15 cellular contexts compared by ENCODE assay signal in genomic region chr20:13777171-13777601, GRCh38. TPM values are rescaled to one million over a fixed set of nuclear protein-coding genes. Genes with fewer than 3 reads are reported as not detected.
DNase-seq lines count a peak whose midpoint lies in the region; ATAC-seq and TF ChIP-seq lines count a peak whose summit lies in the region.
"Had no signal": no experiment of that assay in that cellular context is flagged by ENCODE, and none has a peak within 500 bp of the region (broad histone marks: within the 10 kb centered on the region; RNA-seq: fewer than 3 reads in every experiment).

No MANE protein-coding gene starts in this region.

- no peaks in the 10 kb centered on the region for H3K4me1 ChIP-seq in uterus
- H3K4me1 ChIP-seq: testis had no signal

- no peaks in the 10 kb centered on the region for H3K9me3 Mint-ChIP-seq in activated T-cell treated with anti-CD3 and anti-CD28 coated beads, Interleukin-2, amount 50 U/mL, for 24 hours
- no peaks in the 10 kb centered on the region for H3K9me3 Mint-ChIP-seq in stimulated activated memory B cell treated with anti-CD40 and anti-IgM and Interleukin-4, amounts not matched to agents 10 μg/mL and 1 μg/mL and 100 μg/mL, for 72 hours

- no peak overlapping the region for H3K27ac ChIP-seq in uterus
- H3K27ac ChIP-seq: pancreas, testis had no signal

- peaks cover 53% of the 10 kb centered on the region for H3K4me1 Mint-ChIP-seq in activated T-cell treated with anti-CD3 and anti-CD28 coated beads, Interleukin-2, amount 50 U/mL, for 24 hours (ENCODE audit: low read depth)
- H3K4me1 Mint-ChIP-seq in stimulated activated memory B cell treated with anti-CD40 and anti-IgM and Interleukin-4, amounts not matched to agents 10 μg/mL and 1 μg/mL and 100 μg/mL, for 72 hours = peaks cover 41% of the 10 kb centered on the region

- H3K4me3 ChIP-seq in choroid plexus epithelial cell (ENCODE audit: low read depth, low read length) (no peak overlapping the region), uterus (no peak overlapping the region)
- H3K4me3 ChIP-seq: pancreas, testis had no signal

- H3K36me3 Mint-ChIP-seq in activated T-cell treated with anti-CD3 and anti-CD28 coated beads, Interleukin-2, amount 50 U/mL, for 24 hours (ENCODE audit: low read depth) = peaks cover 87% of the 10 kb centered on the region
- H3K36me3 Mint-ChIP-seq in stimulated activated memory B cell treated with anti-CD40 and anti-IgM and Interleukin-4, amounts not matched to agents 10 μg/mL and 1 μg/mL and 100 μg/mL, for 72 hours = peaks cover 62% of the 10 kb centered on the region

- H3K36me3 ChIP-seq in uterus = no peaks in the 10 kb centered on the region

- no peaks in the 10 kb centered on the region for H3K27me3 Mint-ChIP-seq in activated T-cell treated with anti-CD3 and anti-CD28 coated beads, Interleukin-2, amount 50 U/mL, for 24 hours
- H3K27me3 Mint-ChIP-seq in stimulated activated memory B cell treated with anti-CD40 and anti-IgM and Interleukin-4, amounts not matched to agents 10 μg/mL and 1 μg/mL and 100 μg/mL, for 72 hours = no peaks in the 10 kb centered on the region

- H3K4me3 Mint-ChIP-seq in activated T-cell treated with anti-CD3 and anti-CD28 coated beads, Interleukin-2, amount 50 U/mL, for 24 hours = no peak overlapping the region
- no peak overlapping the region for H3K4me3 Mint-ChIP-seq in stimulated activated memory B cell treated with anti-CD40 and anti-IgM and Interleukin-4, amounts not matched to agents 10 μg/mL and 1 μg/mL and 100 μg/mL, for 72 hours

- no peak for TF ChIP-seq POLR2A in uterus (IDR thresholded peaks at IDR 0.05)

- no peak for TF ChIP-seq CTCF in choroid plexus epithelial cell (conservative IDR thresholded peaks at IDR 0.05; ENCODE audit: low read depth, low read length)
- TF ChIP-seq CTCF in uterus (IDR thresholded peaks at IDR 0.05) = no peak

- no peak for DNase-seq in activated T-cell treated with anti-CD3 and anti-CD28 coated beads, Interleukin-2, amount 50 U/mL, for 24 hours
- DNase-seq in activated T-cell treated with anti-CD3 and anti-CD28 coated beads, Interleukin-2, amount 50 U/mL, for 1 hour = no peak
- DNase-seq in NOMO-1 treated with dmso at 0.1 percent for 144 hours (lab: John Stamatoyannopoulos, UW; ENCODE audit: unreplicated experiment) = peak; percentile 47
- peak; percentile 46 for DNase-seq in choroid plexus epithelial cell (ENCODE audit: low read depth)
- DNase-seq in uterus = no peak
- DNase-seq in UCSD-AML1 (lab: John Stamatoyannopoulos, UW; ENCODE audit: unreplicated experiment) = no peak
- DNase-seq: activated CD4-positive, CD25-positive, alpha-beta regulatory T cell; amygdala; erythroblast; pancreas; RPMI8226; stimulated activated CD4-positive, alpha-beta T cell treated with anti-CD3 and anti-CD28 coated beads, Interleukin-4, amount 100 ng/mL, for 24 hours; testis had no signal

- ATAC-seq in stimulated activated memory B cell treated with anti-CD40 and anti-IgM and Interleukin-4, amounts not matched to agents 10 μg/mL and 1 μg/mL and 100 μg/mL, for 72 hours = peak; percentile 74
- ATAC-seq in HG02870 (IDR thresholded peaks at IDR 0.05; ENCODE audit: unreplicated experiment) = no peak
- ATAC-seq: pancreas had no signal

- no peaks in the 10 kb centered on the region for H3K27me3 ChIP-seq in uterus
- H3K27me3 ChIP-seq: pancreas, testis had no signal

- no peaks in the 10 kb centered on the region for H3K9me3 ChIP-seq in uterus
- H3K9me3 ChIP-seq: pancreas, testis had no signal

- H3K27ac Mint-ChIP-seq in activated T-cell treated with anti-CD3 and anti-CD28 coated beads, Interleukin-2, amount 50 U/mL, for 24 hours = peak overlapping the region; percentile 85
- peak overlapping the region; percentile 60 for H3K27ac Mint-ChIP-seq in stimulated activated memory B cell treated with anti-CD40 and anti-IgM and Interleukin-4, amounts not matched to agents 10 μg/mL and 1 μg/mL and 100 μg/mL, for 72 hours

- intact Hi-C loops in uterus (cut with DNase I; ENCODE audit: low total_unique reads) = no loop called here

RNA-seq across cellular contexts. Expression of gene ESF1, which starts 7.5 kb away (rescaled TPM):
- 10 to 100 TPM in 2 of 4 donors, 1 to 10 TPM in 2; 3.1 to 18.0 (median 13.2) TPM for total RNA-seq in uterus

RNA-seq across cellular contexts. Expression of gene NDUFAF5, which starts 7.6 kb away (rescaled TPM):
- 10 to 100 TPM in 3 of 4 donors, 1 to 10 TPM in 1; 8.2 to 38.0 (median 24.3) TPM for total RNA-seq in uterus

Comparison
In these comparisons a context has a peak if more than half of its experiments do, and no peak if none do; other contexts are left out.
1. DNase-seq: peak in NOMO-1 treated with dmso at 0.1 percent for 144 hours (single experiment) and choroid plexus epithelial cell (single experiment); none in activated T-cell treated with anti-CD3 and anti-CD28 coated beads, Interleukin-2, amount 50 U/mL, for 24 hours (single experiment), activated T-cell treated with anti-CD3 and anti-CD28 coated beads, Interleukin-2, amount 50 U/mL, for 1 hour (single experiment), uterus (0 of 2) and UCSD-AML1 (single experiment).